ENCODE assay signal across 10 cellular contexts in genomic region chr1:110689868-110690267, GRCh38. TPM values are rescaled to one million over a fixed set of nuclear protein-coding genes. Genes with fewer than 3 reads are reported as not detected.
"Had no signal": no experiment of that assay in that cellular context is flagged by ENCODE, and none has a peak within 500 bp of the region (broad histone marks: within the 10 kb centered on the region; RNA-seq: fewer than 3 reads in every experiment).

No MANE protein-coding gene starts in this region.

- H3K27ac ChIP-seq: HL-60 had no signal

- DNase-seq: IMR-90, KBM-7, KG1 had no signal

- H3K27ac Mint-ChIP-seq: IgD-negative memory B cell had no signal

- FAIRE-seq: HepG2, HTR-8/SVneo, K562 had no signal

- H3K4me3 Mint-ChIP-seq: IgD-negative memory B cell had no signal

- H3K9me3 Mint-ChIP-seq: IgD-negative memory B cell had no signal

- ATAC-seq: HepG2, K562 had no signal

- H3K4me3 ChIP-seq: K562 had no signal

RNA-seq across cellular contexts. Expression of gene KCNA3, which starts 15.1 kb away (rescaled TPM):
- total RNA-seq: HepG2, HT-29, HT1080, K562 had no signal
- polyA plus RNA-seq: HepG2, K562 had no signal
